8 cellular contexts compared by ENCODE assay signal in the genomic region with DNA sequence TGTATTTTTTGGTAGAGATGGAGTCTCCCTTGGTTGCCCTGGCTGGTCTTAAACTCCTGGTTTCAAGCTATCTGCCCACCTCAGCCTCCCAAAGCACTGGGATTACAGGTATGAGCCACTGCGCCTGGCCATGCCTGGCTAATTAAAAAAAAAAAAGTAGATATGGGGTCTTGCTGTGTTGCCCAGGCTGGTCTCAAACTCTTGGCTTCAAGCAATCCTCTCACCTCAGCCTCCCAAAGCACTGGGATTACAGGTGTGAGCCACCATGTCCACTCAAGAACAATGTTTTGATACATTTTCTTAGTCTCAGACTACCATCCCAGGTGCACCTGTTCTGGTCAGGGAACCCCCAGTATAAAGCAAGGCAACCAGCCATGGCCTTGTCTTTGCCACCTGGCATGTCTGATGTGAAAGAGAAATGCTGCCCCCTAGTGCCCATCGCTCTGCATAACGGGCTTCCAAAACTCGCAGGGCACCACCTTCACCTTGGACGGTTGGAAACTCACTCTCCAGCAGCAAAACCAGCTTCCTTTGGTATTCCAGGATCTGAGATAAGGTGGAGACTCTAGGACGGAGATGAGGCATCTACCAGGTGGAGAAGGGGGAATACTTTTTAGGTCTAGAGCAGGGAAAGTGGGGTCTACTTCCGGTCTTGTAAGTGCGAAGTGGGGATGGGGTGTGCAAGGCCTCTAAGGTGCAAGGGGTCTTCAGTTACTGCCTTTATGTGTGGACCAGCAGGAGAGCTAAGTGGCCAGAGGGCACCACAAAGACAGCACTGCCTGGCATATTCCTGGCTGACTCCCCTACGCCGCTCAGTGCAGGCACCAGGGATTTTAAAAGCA. TPM values are rescaled to one million over a fixed set of nuclear protein-coding genes. Genes with fewer than 3 reads are reported as not detected.
DNase-seq lines count a peak whose midpoint lies in the region; ATAC-seq and TF ChIP-seq lines count a peak whose summit lies in the region.

No MANE protein-coding gene starts in this region.

- peak; percentile 96 for TF ChIP-seq RAD21 in SK-N-SH (IDR thresholded peaks at IDR 0.05; ENCODE audit: low read length)

- peaks cover 4% of the 10 kb centered on the region; the same call in 1 of the 2 replicates for H3K79me2 ChIP-seq in SK-N-SH (ENCODE audit: insufficient read depth)

- ATAC-seq in GM21360 (IDR thresholded peaks at IDR 0.05; ENCODE audit: unreplicated experiment) (peak; percentile 60), aorta (ENCODE audit: low FRiP score) (peak; percentile 81)

- H3K4me1 ChIP-seq in SK-N-SH (ENCODE audit: control insufficient read depth in 1 of 2, insufficient read depth in 2 of 2, low read depth in 1 of 2, low read length in 1 of 2) = no peaks in the 10 kb centered on the region; a peak in 1 of 4 replicates
- no peaks in the 10 kb centered on the region for H3K4me1 ChIP-seq in aorta (ENCODE audit: control insufficient read depth in 1 of 2, insufficient read depth in 2 of 2, low read length in 2 of 2)

- H3K4me2 ChIP-seq in SK-N-SH = no peak overlapping the region

- H3K36me3 ChIP-seq in SK-N-SH (replicated peaks in 1 of 2; ENCODE audit: control insufficient read depth in 1 of 2, insufficient read depth in 2 of 2, low read length in 1 of 2) = no peaks in the 10 kb centered on the region
- H3K36me3 ChIP-seq in aorta (ENCODE audit: control insufficient read depth in 1 of 2, insufficient read depth in 2 of 2, low read length in 1 of 2) = no peaks in the 10 kb centered on the region

- no peak for TF ChIP-seq EP300 in SK-N-SH (IDR thresholded peaks at IDR 0.05; ENCODE audit: borderline replicate concordance in 1 of 2, low read depth in 1 of 2, low read length in 1 of 2)

- H3K27ac ChIP-seq in SK-N-SH (ENCODE audit: low read depth in 2 of 2, low read length in 1 of 2) = no peak overlapping the region
- no peak overlapping the region for H3K27ac ChIP-seq in aorta (ENCODE audit: low read depth in 1 of 2, low read length in 2 of 2)

- WGBS in SK-N-SH (ENCODE audit: low lambda C conversion rate) = 48% methylated on average over 10 of the region's 10 CpGs
- 54 to 57% methylated on average over 10 of the region's 10 CpGs for WGBS in aorta, 2 donors

- intact Hi-C loops in head of caudate nucleus (cut with DNase I) (loop anchor here (2.0 kb wide), 1 partner anchor 183 kb away; no protein-coding TSS in a partner anchor), posterior cingulate gyrus (cut with DNase I) (loop anchor here (1.0 kb wide), 1 partner anchor 183 kb away; no protein-coding TSS in a partner anchor), aorta (cut with DNase I) (loop anchor here (1.0 to 5.0 kb wide), 3 partner anchors 183 to 225 kb away; no protein-coding TSS in a partner anchor)

- no peaks in the 10 kb centered on the region for H3K9me3 ChIP-seq in SK-N-SH
- peaks cover 2% of the 10 kb centered on the region for H3K9me3 ChIP-seq in aorta (ENCODE audit: control insufficient read depth, low read length)

- POLR2A ChIA-PET in SK-N-SH (lab: Yijun Ruan, JAX) = no interaction called here

- no peaks in the 10 kb centered on the region for H4K20me1 ChIP-seq in SK-N-SH (ENCODE audit: insufficient read depth)

- H2AFZ ChIP-seq in SK-N-SH (ENCODE audit: low read depth) = no peak overlapping the region

- H3K9ac ChIP-seq in SK-N-SH = no peak overlapping the region

- H3K4me3 ChIP-seq in SK-N-SH (ENCODE audit: low read depth in 2 of 2, low read length in 1 of 2) (no peak overlapping the region; a peak in 1 of 4 replicates), aorta (ENCODE audit: low read length in 2 of 2) (no peak overlapping the region)

- H3F3A ChIP-seq in SK-N-SH (replicated peaks; ENCODE audit: insufficient read depth) = peaks cover 4% of the 10 kb centered on the region

- DNase-seq in Caki2 (ENCODE audit: low read depth) = peak; percentile 48
- DNase-seq in SK-N-SH = peak; percentile 86
- DNase-seq in activated naive CD4-positive, alpha-beta T cell treated with anti-CD3 and anti-CD28 coated beads, Interleukin-2, amount 50 U/mL, for 16 hours = peak; percentile 72
- peak; percentile 50 to 90 (median 78) for DNase-seq in head of caudate nucleus
- DNase-seq in posterior cingulate gyrus = peak in 9 of 10 donors; percentile 62 to 95 (median 76)
- peak in 1 of 2 donors; percentile 77 for DNase-seq in aorta

- CTCF ChIA-PET in SK-N-SH (lab: Yijun Ruan, JAX) = interaction anchor here (0.7 to 11.0 kb wide), 52 partner anchors 8 to 887 kb away, joined by 3 to 209 read pairs (median 4); partner anchors contain the start of gene AFAP1

- H3K9me2 ChIP-seq in SK-N-SH = no peaks in the 10 kb centered on the region

- no peaks in the 10 kb centered on the region for H3K27me3 ChIP-seq in SK-N-SH (ENCODE audit: insufficient read depth)
- H3K27me3 ChIP-seq in aorta (ENCODE audit: control insufficient read depth in 1 of 2, insufficient read depth in 2 of 2, low read length in 1 of 2) = no peaks in the 10 kb centered on the region

- in situ Hi-C loops in Caki2 (cut with HindIII; ENCODE audit: low pct_unique_long_range_greater_than_20kb, low sequenced_read_pairs) = no loop called here

- TF ChIP-seq CTCF in LNCAP (IDR thresholded peaks at IDR 0.05) = peak; percentile 87
- peak; percentile 88 for TF ChIP-seq CTCF in SK-N-SH (IDR thresholded peaks at IDR 0.05)

TF ChIP-seq in SK-N-SH, 30 proteins besides CTCF, POLR2A, EP300 and RAD21:
- TF ChIP-seq USF2 (IDR thresholded peaks at IDR 0.05; ENCODE audit: borderline replicate concordance, low read depth, low read length) = no peak
- 0 out of 2 replicates have a peak, but pooled peaks have one; percentile 4 for TF ChIP-seq REST (IDR thresholded peaks at IDR 0.05; ENCODE audit: low read depth, low read length)
- TF ChIP-seq RCOR1 (IDR thresholded peaks at IDR 0.05; ENCODE audit: low read length) = 0 out of 2 replicates have a peak, but pooled peaks have one; percentile 9
- TF ChIP-seq SMC3 (IDR thresholded peaks at IDR 0.05; ENCODE audit: low read depth, low read length) = peak; percentile 91
- TF ChIP-seq GABPA (IDR thresholded peaks at IDR 0.05; ENCODE audit: low read depth) = no peak

RNA-seq across cellular contexts. Expression of gene AFAP1, which starts 47.7 kb away (rescaled TPM):
- 15.0 and 16.1 TPM in 2 replicates for total RNA-seq in Caki2 (2014; rRNA removed; shearing (Covaris generic); ENCODE audit: low replicate concordance)
- polyA plus RNA-seq in SK-N-SH (2012; rRNA removed) (40.6 and 67.9 TPM in 2 replicates), aorta (10 to 100 TPM in 1 of 2 donors, 1 to 10 TPM in 1; 4.6 to 13.3 TPM)
- polyA plus RNA-seq in SK-N-SH (2012; cell fraction: cytosol; rRNA removed) = 48.9 and 59.9 TPM in 2 replicates
- 89.8 and 105 TPM in 2 replicates for polyA plus RNA-seq in SK-N-SH (2012; cell fraction: nucleus; rRNA removed)
- total RNA-seq in aorta = 10 to 100 TPM; 40.5 to 60.5 TPM
